1 cellular context compared by ENCODE assay signal in genomic region chr7:114243019-114243507, GRCh38.
TF ChIP-seq lines count a peak whose summit lies in the region.

No MANE protein-coding gene starts in this region.

TF ChIP-seq in SK-N-SH treated with all-trans-retinoic acid at 6 μM for 48 hours, 23 proteins besides CTCF, POLR2A, EP300 and RAD21 (continued from another document):
- TF ChIP-seq, protein P1, sequence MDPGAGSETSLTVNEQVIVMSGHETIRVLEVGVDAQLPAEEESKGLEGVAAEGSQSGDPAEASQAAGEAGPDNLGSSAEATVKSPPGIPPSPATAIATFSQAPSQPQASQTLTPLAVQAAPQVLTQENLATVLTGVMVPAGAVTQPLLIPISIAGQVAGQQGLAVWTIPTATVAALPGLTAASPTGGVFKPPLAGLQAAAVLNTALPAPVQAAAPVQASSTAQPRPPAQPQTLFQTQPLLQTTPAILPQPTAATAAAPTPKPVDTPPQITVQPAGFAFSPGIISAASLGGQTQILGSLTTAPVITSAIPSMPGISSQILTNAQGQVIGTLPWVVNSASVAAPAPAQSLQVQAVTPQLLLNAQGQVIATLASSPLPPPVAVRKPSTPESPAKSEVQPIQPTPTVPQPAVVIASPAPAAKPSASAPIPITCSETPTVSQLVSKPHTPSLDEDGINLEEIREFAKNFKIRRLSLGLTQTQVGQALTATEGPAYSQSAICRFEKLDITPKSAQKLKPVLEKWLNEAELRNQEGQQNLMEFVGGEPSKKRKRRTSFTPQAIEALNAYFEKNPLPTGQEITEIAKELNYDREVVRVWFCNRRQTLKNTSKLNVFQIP (CRISPR knock-in tag; IDR thresholded peaks at IDR 0.05; ENCODE audit: borderline replicate concordance, low read depth): no peak
- TF ChIP-seq GLIS3 (CRISPR knock-in tag; IDR thresholded peaks at IDR 0.05): no peak
- no peak for TF ChIP-seq ESRRG (CRISPR knock-in tag; IDR thresholded peaks at IDR 0.05)
- TF ChIP-seq CSDC2 (CRISPR knock-in tag; IDR thresholded peaks at IDR 0.05): no peak
